In the genomic region with DNA sequence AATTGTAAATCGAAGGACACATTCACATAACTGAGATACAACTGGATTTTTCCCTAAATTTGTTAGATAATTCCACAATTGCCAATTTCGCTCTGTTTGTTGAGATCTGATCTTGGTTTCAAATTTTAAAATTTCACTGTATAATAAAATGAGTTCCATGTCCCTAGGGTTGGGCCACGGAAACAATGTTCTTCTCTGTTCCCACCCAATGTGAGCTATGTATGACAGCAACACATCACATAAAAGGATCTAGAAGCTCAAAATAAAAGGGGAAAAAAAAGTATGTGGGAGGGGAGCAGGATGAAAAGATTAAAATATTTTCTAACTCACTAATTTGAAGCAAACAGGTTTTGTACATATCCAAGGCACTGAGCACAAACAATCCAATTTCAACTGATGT, we compare ENCODE assay signal across 9 cellular contexts.
DNase-seq lines count a peak whose midpoint lies in the region; ATAC-seq lines count a peak whose summit lies in the region.
"Had no signal": no experiment of that assay in that cellular context is flagged by ENCODE, and none has a peak within 500 bp of the region (broad histone marks: within the 10 kb centered on the region; RNA-seq: fewer than 3 reads in every experiment).

No MANE protein-coding gene starts in this region.

- peaks cover 33% of the 10 kb centered on the region for H3K4me1 Mint-ChIP-seq in T-helper 2 cell treated with Interferon-gamma antibody and Interleukin-4, amounts not matched to agents 5 μg/mL and 100 μg/mL, for 36 hours (ENCODE audit: low read depth)
- H3K4me1 Mint-ChIP-seq in activated T-helper 17 cell treated with anti-CD3 and anti-CD28 coated beads, Interleukin-2, amount 50 U/mL, for 72 hours = peaks cover 42% of the 10 kb centered on the region
- peaks cover 65 to 69% of the 10 kb centered on the region in 2 donors for H3K4me1 Mint-ChIP-seq in immature natural killer cell
- peaks cover 35 to 70% of the 10 kb centered on the region in 2 donors for H3K4me1 Mint-ChIP-seq in stimulated activated naive B cell treated with anti-CD40 and anti-IgM and Interleukin-4, amounts not matched to agents 10 μg/mL and 1 μg/mL and 100 μg/mL, for 72 hours

- ATAC-seq in activated T-helper 17 cell treated with anti-CD3 and anti-CD28 coated beads, Interleukin-2, amount 50 U/mL, for 72 hours (replicated peaks) = no peak
- no peak for ATAC-seq in stimulated activated naive B cell treated with anti-CD40 and anti-IgM and Interleukin-4, amounts not matched to agents 10 μg/mL and 1 μg/mL and 100 μg/mL, for 72 hours (replicated peaks)

- no peaks in the 10 kb centered on the region for H3K9me3 Mint-ChIP-seq in T-helper 2 cell treated with Interferon-gamma antibody and Interleukin-4, amounts not matched to agents 5 μg/mL and 100 μg/mL, for 36 hours
- H3K9me3 Mint-ChIP-seq in activated T-helper 17 cell treated with anti-CD3 and anti-CD28 coated beads, Interleukin-2, amount 50 U/mL, for 72 hours = no peaks in the 10 kb centered on the region
- no peaks in the 10 kb centered on the region for H3K9me3 Mint-ChIP-seq in immature natural killer cell
- H3K9me3 Mint-ChIP-seq in stimulated activated naive B cell treated with anti-CD40 and anti-IgM and Interleukin-4, amounts not matched to agents 10 μg/mL and 1 μg/mL and 100 μg/mL, for 72 hours = peaks cover 2 to 4% of the 10 kb centered on the region in 2 donors

- H3K27me3 Mint-ChIP-seq in T-helper 2 cell treated with Interferon-gamma antibody and Interleukin-4, amounts not matched to agents 5 μg/mL and 100 μg/mL, for 36 hours (ENCODE audit: low read depth) = no peaks in the 10 kb centered on the region
- H3K27me3 Mint-ChIP-seq in activated T-helper 17 cell treated with anti-CD3 and anti-CD28 coated beads, Interleukin-2, amount 50 U/mL, for 72 hours = no peaks in the 10 kb centered on the region
- peaks cover 3 to 18% (median 8%) of the 10 kb centered on the region in 3 donors for H3K27me3 Mint-ChIP-seq in immature natural killer cell (ENCODE audit: low read depth in 3 of 3)
- H3K27me3 Mint-ChIP-seq in stimulated activated naive B cell treated with anti-CD40 and anti-IgM and Interleukin-4, amounts not matched to agents 10 μg/mL and 1 μg/mL and 100 μg/mL, for 72 hours = no peaks in the 10 kb centered on the region

- H3K36me3 Mint-ChIP-seq in T-helper 2 cell treated with Interferon-gamma antibody and Interleukin-4, amounts not matched to agents 5 μg/mL and 100 μg/mL, for 36 hours (ENCODE audit: low read depth) = peaks cover 2% of the 10 kb centered on the region
- H3K36me3 Mint-ChIP-seq in activated T-helper 17 cell treated with anti-CD3 and anti-CD28 coated beads, Interleukin-2, amount 50 U/mL, for 72 hours (ENCODE audit: low read depth) = peaks cover 80% of the 10 kb centered on the region
- peaks cover 0 to 3% (median 0%) of the 10 kb centered on the region in 3 donors for H3K36me3 Mint-ChIP-seq in immature natural killer cell
- H3K36me3 Mint-ChIP-seq in stimulated activated naive B cell treated with anti-CD40 and anti-IgM and Interleukin-4, amounts not matched to agents 10 μg/mL and 1 μg/mL and 100 μg/mL, for 72 hours = peaks cover 18 to 35% of the 10 kb centered on the region in 2 donors

- peak overlapping the region; percentile 50 for H3K27ac Mint-ChIP-seq in T-helper 2 cell treated with Interferon-gamma antibody and Interleukin-4, amounts not matched to agents 5 μg/mL and 100 μg/mL, for 36 hours
- peak overlapping the region; percentile 42 for H3K27ac Mint-ChIP-seq in activated T-helper 17 cell treated with anti-CD3 and anti-CD28 coated beads, Interleukin-2, amount 50 U/mL, for 72 hours
- H3K27ac Mint-ChIP-seq in immature natural killer cell = peak overlapping the region in 4 of 6 donors; percentile 15 to 51 (median 32)
- H3K27ac Mint-ChIP-seq in stimulated activated naive B cell treated with anti-CD40 and anti-IgM and Interleukin-4, amounts not matched to agents 10 μg/mL and 1 μg/mL and 100 μg/mL, for 72 hours = peak overlapping the region; percentile 86

- no peak for DNase-seq in T-helper 2 cell treated with Interferon-gamma antibody and Interleukin-4, amounts not matched to agents 5 μg/mL and 100 μg/mL, for 36 hours (ENCODE audit: low spot score)
- DNase-seq in T-helper 2 cell = no peak
- no peak for DNase-seq in immature natural killer cell
- no peak for DNase-seq in stimulated activated naive B cell treated with anti-CD40 and anti-IgM and Interleukin-4, amounts not matched to agents 10 μg/mL and 1 μg/mL and 100 μg/mL, for 72 hours
- DNase-seq in NCI-H1417 treated with DMSO at 0.1 percent for 48 hours (lab: John Stamatoyannopoulos, UW) = no peak
- DNase-seq in NCI-H524 treated with DMSO at 0.1 percent for 48 hours (lab: John Stamatoyannopoulos, UW) = no peak
- no peak for DNase-seq in iPS-NIHi11 (ENCODE audit: low spot score)
- DNase-seq: activated CD4-positive, CD25-positive, alpha-beta regulatory T cell treated with anti-CD3 and anti-CD28 coated beads, Interleukin-2, amount 50 U/mL, for 72 hours had no signal

- H3K4me3 Mint-ChIP-seq in T-helper 2 cell treated with Interferon-gamma antibody and Interleukin-4, amounts not matched to agents 5 μg/mL and 100 μg/mL, for 36 hours = peak overlapping the region; percentile 6
- H3K4me3 Mint-ChIP-seq in activated T-helper 17 cell treated with anti-CD3 and anti-CD28 coated beads, Interleukin-2, amount 50 U/mL, for 72 hours = peak overlapping the region; percentile 55
- H3K4me3 Mint-ChIP-seq in immature natural killer cell = peak overlapping the region in 1 of 5 donors; percentile 48
- peak overlapping the region; percentile 41 to 52 for H3K4me3 Mint-ChIP-seq in stimulated activated naive B cell treated with anti-CD40 and anti-IgM and Interleukin-4, amounts not matched to agents 10 μg/mL and 1 μg/mL and 100 μg/mL, for 72 hours

Comparison
In these comparisons a context has a peak if more than half of its experiments do, and no peak if none do; other contexts are left out.
1. H3K27ac Mint-ChIP-seq: peak in every context shown above with its lines; median percentile 86 in stimulated activated naive B cell treated with anti-CD40 and anti-IgM and Interleukin-4, amounts not matched to agents 10 μg/mL and 1 μg/mL and 100 μg/mL, for 72 hours; 50 in T-helper 2 cell treated with Interferon-gamma antibody and Interleukin-4, amounts not matched to agents 5 μg/mL and 100 μg/mL, for 36 hours; 42 in activated T-helper 17 cell treated with anti-CD3 and anti-CD28 coated beads, Interleukin-2, amount 50 U/mL, for 72 hours; 32 in immature natural killer cell.